In genomic region chr11:121416909-121417567, GRCh38 we compare ENCODE assay signal across 7 cellular contexts. TPM values are rescaled to one million over a fixed set of nuclear protein-coding genes. Genes with fewer than 3 reads are reported as not detected.
DNase-seq lines count a peak whose midpoint lies in the region; ATAC-seq and TF ChIP-seq lines count a peak whose summit lies in the region.

No MANE protein-coding gene starts in this region.

- in situ Hi-C loops in brain microvascular endothelial cell (cut with HindIII; ENCODE audit: low pct_ligation_motif_present, low sequenced_read_pairs): no loop called here

- H3K27ac ChIP-seq in brain microvascular endothelial cell: no peak overlapping the region

- intact Hi-C loops in lower leg skin (cut with DNase I; ENCODE audit: low total_unique reads): no loop called here

- H3K27me3 ChIP-seq in brain microvascular endothelial cell (replicated peaks): no peaks in the 10 kb centered on the region

- no peak for TF ChIP-seq CTCF in brain microvascular endothelial cell (IDR thresholded peaks at IDR 0.05; ENCODE audit: low read depth, low read length, missing control alignments)
- TF ChIP-seq CTCF in lower leg skin (IDR thresholded peaks at IDR 0.05): no peak

- H3K4me3 ChIP-seq in brain microvascular endothelial cell (ENCODE audit: low read depth, low read length): no peak overlapping the region
- no peak overlapping the region for H3K4me3 ChIP-seq in lower leg skin (ENCODE audit: low read depth, poor library complexity, severe bottlenecking)

- TF ChIP-seq POLR2A in lower leg skin (IDR thresholded peaks at IDR 0.05): no peak

- WGBS in lower leg skin, 2 donors: 17 to 18% methylated on average over 7 of the region's 7 CpGs

- DNase-seq in T follicular helper cell (ENCODE audit: low read depth) (peak; percentile 17), brain microvascular endothelial cell (peak; percentile 22), lower leg skin (ENCODE audit: low spot score in 2 of 2) (peak; percentile 90 to 97), NCI-H2081 (lab: John Stamatoyannopoulos, UW) (no peak)
- peak; percentile 63 for DNase-seq in stimulated activated naive CD8-positive, alpha-beta T cell treated with anti-CD3 and anti-CD28 coated beads, Interleukin-15, Interleukin-2, amounts not matched to agents 100 U/mL and 50 U/mL, for 24 hours

- ATAC-seq in GM19043 (IDR thresholded peaks at IDR 0.05; ENCODE audit: low read depth, unreplicated experiment) (peak; percentile 74), HG03460 (IDR thresholded peaks at IDR 0.05; ENCODE audit: unreplicated experiment) (peak; percentile 78)
- ATAC-seq in stimulated activated naive CD8-positive, alpha-beta T cell treated with anti-CD3 and anti-CD28 coated beads, Interleukin-15, Interleukin-2, amounts not matched to agents 100 U/mL and 50 U/mL, for 24 hours: peak; percentile 67

- H3K36me3 ChIP-seq in brain microvascular endothelial cell (replicated peaks): no peaks in the 10 kb centered on the region

RNA-seq across cellular contexts. Expression of gene SORL1, which starts 35.1 kb away (rescaled TPM):
- total RNA-seq in lower leg skin: 10 to 100 TPM; 12.5 to 21.8 (median 14.7) TPM

Comparison
In these comparisons a context has a peak if more than half of its experiments do, and no peak if none do; other contexts are left out.
1. DNase-seq: peak in T follicular helper cell (single experiment), brain microvascular endothelial cell (single experiment), lower leg skin (2 of 2) and stimulated activated naive CD8-positive, alpha-beta T cell treated with anti-CD3 and anti-CD28 coated beads, Interleukin-15, Interleukin-2, amounts not matched to agents 100 U/mL and 50 U/mL, for 24 hours (single experiment); none in NCI-H2081 (0 of 2).
2. Peak in every context shown above with its lines, with median percentiles within 50 percentile points of each other: ATAC-seq.